22 cellular contexts compared by ENCODE assay signal in genomic region chr6:19841181-19841580, GRCh38. TPM values are rescaled to one million over a fixed set of nuclear protein-coding genes. Genes with fewer than 3 reads are reported as not detected.
DNase-seq lines count a peak whose midpoint lies in the region; ATAC-seq and TF ChIP-seq lines count a peak whose summit lies in the region.
"Had no signal": no experiment of that assay in that cellular context is flagged by ENCODE, and none has a peak within 500 bp of the region (broad histone marks: within the 10 kb centered on the region; RNA-seq: fewer than 3 reads in every experiment).

No MANE protein-coding gene starts in this region.

- no peak overlapping the region for H3K9ac ChIP-seq in BLaER1
- H3K9ac ChIP-seq: KMS-11 had no signal

- no peak for ATAC-seq in GM18867 (IDR thresholded peaks at IDR 0.05; ENCODE audit: unreplicated experiment)
- ATAC-seq: activated CD8-positive, alpha-beta T cell treated with anti-CD3 and anti-CD28 coated beads, Interleukin-2, amount 10 ng/mL, durations not matched to agents 7 days and 5 days; esophagus mucosa; heart left ventricle; SK-N-SH treated with all-trans-retinoic acid at 6 μM for 48 hours had no signal

- no peak overlapping the region for H3K4me3 ChIP-seq in BLaER1
- H3K4me3 ChIP-seq in HEK293 (ENCODE audit: low read depth, low read length) = peak overlapping the region; percentile 94
- H3K4me3 ChIP-seq: adrenal gland, colonic mucosa had no signal

- peak overlapping the region; percentile 85 for H3K4me2 ChIP-seq in BLaER1
- H3K4me2 ChIP-seq: KMS-11 had no signal

- H3K36me3 Mint-ChIP-seq in chondrocyte (ENCODE audit: low read depth) (peaks cover 16% of the 10 kb centered on the region), nephron progenitor cell (ENCODE audit: low read depth) (peaks cover 29% of the 10 kb centered on the region), immature natural killer cell (no peaks in the 10 kb centered on the region)

- CTCF ChIA-PET in HEK293 (lab: Yijun Ruan, JAX) = interaction anchor here (1.5 to 2.0 kb wide), 2 partner anchors 10 to 28 kb away, joined by 5 to 12 read pairs; no protein-coding TSS in a partner anchor

- DNase-seq in chondrocyte (ENCODE audit: low spot score) (no peak), nephron progenitor cell (no peak), immature natural killer cell (no peak), NCI-H1092 treated with DMSO at 0.1 percent for 48 hours (lab: John Stamatoyannopoulos, UW) (no peak)
- no peak for DNase-seq in stimulated activated CD4-positive, alpha-beta T cell treated with anti-CD3 and anti-CD28 coated beads, Interleukin-4, amount 100 ng/mL, for 24 hours
- DNase-seq: activated CD8-positive, alpha-beta T cell treated with anti-CD3 and anti-CD28 coated beads, Interleukin-2, amount 10 ng/mL, durations not matched to agents 7 days and 5 days; adrenal gland; BE2C; colonic mucosa; EL; heart left ventricle; kidney glomerular epithelial cell; NCI-H1417 treated with DMSO at 0.1 percent for 48 hours; stimulated activated CD4-positive, alpha-beta T cell treated with anti-CD3 and anti-CD28 coated beads, Interleukin-15, amount 100 ng/mL, for 24 hours; stomach had no signal

- POLR2A ChIA-PET in HEK293 (lab: Yijun Ruan, JAX) = interaction anchor here (0.7 kb wide), 1 partner anchor 12 kb away, joined by 3 read pairs; no protein-coding TSS in a partner anchor

- H3K4me1 ChIP-seq in BLaER1 (peaks cover 62% of the 10 kb centered on the region), HEK293 (ENCODE audit: control insufficient read depth, insufficient read depth, low read length) (peaks cover 25% of the 10 kb centered on the region)
- H3K4me1 ChIP-seq: colonic mucosa had no signal

- H3K27me3 ChIP-seq in BLaER1 = peaks cover 4% of the 10 kb centered on the region; the same call in 1 of the 2 replicates

- H3K27ac Mint-ChIP-seq in chondrocyte (ENCODE audit: unreplicated experiment) (peak overlapping the region; percentile 92), nephron progenitor cell (no peak overlapping the region), immature natural killer cell (no peak overlapping the region)
- H3K27ac Mint-ChIP-seq: activated CD8-positive, alpha-beta T cell treated with anti-CD3 and anti-CD28 coated beads, Interleukin-2, amount 10 ng/mL, durations not matched to agents 7 days and 5 days had no signal

- TF ChIP-seq CTCF in HEK293 (tag by site-specific recombination; IDR thresholded peaks at IDR 0.05) = no peak
- no peak for TF ChIP-seq CTCF in chondrocyte (IDR thresholded peaks at IDR 0.05)
- no peak for TF ChIP-seq CTCF in nephron progenitor cell (IDR thresholded peaks at IDR 0.05)

- H3K9me3 Mint-ChIP-seq in chondrocyte (ENCODE audit: low read depth) (no peaks in the 10 kb centered on the region), nephron progenitor cell (no peaks in the 10 kb centered on the region), immature natural killer cell (peaks cover 0 to 6% (median 0%) of the 10 kb centered on the region in 6 donors)

- peak overlapping the region; percentile 84 for H3K27ac ChIP-seq in BLaER1
- H3K27ac ChIP-seq in HEK293 (ENCODE audit: extremely low read depth, low read depth, low read length) = peak overlapping the region; percentile 19; the same call in 1 of the 2 replicates
- H3K27ac ChIP-seq: adrenal gland, colonic mucosa, heart left ventricle, KMS-11 had no signal

- H4K20me1 ChIP-seq in BLaER1 = no peaks in the 10 kb centered on the region

- H3K36me3 ChIP-seq in BLaER1 (no peaks in the 10 kb centered on the region), HEK293 (ENCODE audit: control insufficient read depth in 2 of 2, insufficient read depth in 1 of 2, low read length in 2 of 2) (peaks cover 10 to 16% of the 10 kb centered on the region in 2 experiments; a peak in 2 of 3 replicates)
- H3K36me3 ChIP-seq: adrenal gland, BE2C, colonic mucosa, heart left ventricle, stomach had no signal

- H3K9me3 ChIP-seq in BLaER1 (peaks cover 8% of the 10 kb centered on the region), HEK293 (ENCODE audit: control insufficient read depth, insufficient read depth, low read depth, low read length) (no peaks in the 10 kb centered on the region)
- H3K9me3 ChIP-seq: adrenal gland, BE2C, colonic mucosa, heart left ventricle, stomach had no signal

- H3K4me1 Mint-ChIP-seq in chondrocyte (ENCODE audit: low read depth) (peaks cover 60% of the 10 kb centered on the region), nephron progenitor cell (peaks cover 64% of the 10 kb centered on the region), immature natural killer cell (peaks cover 9 to 13% of the 10 kb centered on the region in 2 donors)

- H3K4me3 Mint-ChIP-seq in chondrocyte (ENCODE audit: unreplicated experiment) (peak overlapping the region; percentile 98), nephron progenitor cell (peak overlapping the region; percentile 94), immature natural killer cell (no peak overlapping the region)
- H3K4me3 Mint-ChIP-seq: activated CD8-positive, alpha-beta T cell treated with anti-CD3 and anti-CD28 coated beads, Interleukin-2, amount 10 ng/mL, durations not matched to agents 7 days and 5 days had no signal

- H3K27me3 Mint-ChIP-seq in chondrocyte (ENCODE audit: low read depth) (no peaks in the 10 kb centered on the region), nephron progenitor cell (ENCODE audit: low read depth, poor library complexity) (peaks cover 2% of the 10 kb centered on the region), immature natural killer cell (ENCODE audit: low read depth in 3 of 3) (peaks cover 7 to 30% (median 25%) of the 10 kb centered on the region in 3 donors)

TF ChIP-seq in HEK293, 187 proteins besides CTCF, POLR2A, EP300 and RAD21:
- TF ChIP-seq ZNF837 (tag by site-specific recombination; IDR thresholded peaks at IDR 0.05) (no peak), FEZF1 (tag by site-specific recombination; IDR thresholded peaks at IDR 0.05) (peak; percentile 59; the same call in 1 of the 2 replicates), OSR2 (tag by site-specific recombination; IDR thresholded peaks at IDR 0.05) (0 out of 2 replicates have a peak, but pooled peaks have one; percentile 39), ZBTB8A (tag by site-specific recombination; IDR thresholded peaks at IDR 0.05) (0 out of 2 replicates have a peak, but pooled peaks have one; percentile 22), ZBTB44 (tag by site-specific recombination; IDR thresholded peaks at IDR 0.05) (peak; percentile 56), PRDM6 (tag by site-specific recombination; IDR thresholded peaks at IDR 0.05) (peak; percentile 60)

RNA-seq across cellular contexts. Expression of gene ID4, which starts 4.0 kb away (rescaled TPM):
- 79.9 to 139 TPM (median 136 TPM) in 3 replicates for total RNA-seq in chondrocyte
- polyA plus RNA-seq in immature natural killer cell = not detected
- total RNA-seq: activated CD8-positive, alpha-beta T cell treated with anti-CD3 and anti-CD28 coated beads, Interleukin-2, amount 10 ng/mL, durations not matched to agents 7 days and 5 days; myocyte had no signal

Comparison
In these comparisons a context has a peak if more than half of its experiments do, and no peak if none do; other contexts are left out.
1. H3K4me3 Mint-ChIP-seq: peak in chondrocyte (single experiment) and nephron progenitor cell (single experiment); none in immature natural killer cell (0 of 5).